ENCODE assay signal across 8 cellular contexts in the genomic region with DNA sequence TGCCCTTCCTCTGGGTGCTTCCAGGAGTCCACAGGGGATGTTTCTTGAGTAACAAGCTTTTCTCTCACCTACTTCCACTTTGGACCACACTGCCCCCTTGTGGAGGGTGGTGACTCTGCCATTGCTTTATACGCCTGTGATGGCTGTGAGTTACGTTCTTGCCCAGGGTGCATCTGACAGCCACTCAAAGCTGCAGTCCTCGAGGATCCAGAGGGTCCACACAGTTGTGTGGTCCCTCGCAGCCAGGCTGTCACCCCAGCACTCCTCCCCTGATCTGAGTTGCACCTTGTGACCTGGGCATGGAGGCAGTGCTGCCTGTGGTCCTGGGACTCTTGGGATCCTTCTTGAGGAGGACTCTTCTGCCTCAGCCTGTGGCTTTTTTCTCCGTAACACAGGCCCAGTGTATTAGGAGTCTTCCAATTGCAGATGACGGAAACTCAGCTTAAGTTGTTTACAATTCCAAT. TPM values are rescaled to one million over a fixed set of nuclear protein-coding genes. Genes with fewer than 3 reads are reported as not detected.
A peak's percentile ranks its signal among the peaks of the same experiment; 100 is the strongest.
DNase-seq lines count a peak whose midpoint lies in the region; ATAC-seq and TF ChIP-seq lines count a peak whose summit lies in the region.

No MANE protein-coding gene starts in this region.

- ATAC-seq in HCT116, result peak; percentile 83

- H3K27ac ChIP-seq in HCT116 (ENCODE audit: low read depth, low read length) (no peak overlapping the region), SK-N-MC (no peak overlapping the region), prostate gland (no peak overlapping the region), vagina (no peak overlapping the region)

- POLR2A ChIA-PET in HCT116 (lab: Charles Lee), result interaction anchor here (1.0 to 3.1 kb wide), 2 partner anchors 9 to 329 kb away, joined by 3 to 19 read pairs; partner anchors contain the start of gene CEP70

- DNase-seq in GM03348 (ENCODE audit: low spot score) (peak; percentile 84), HCT116 (ENCODE audit: low read depth, low spot score) (peak; percentile 82), MV-4-11 (lab: John Stamatoyannopoulos, UW) (peak; percentile 84), SK-N-MC (ENCODE audit: low read depth, low spot score) (peak; percentile 73), head of caudate nucleus (peak; percentile 28 to 92 (median 86)), prostate gland (ENCODE audit: low spot score) (peak; percentile 81), vagina (ENCODE audit: extremely low spot score in 2 of 2) (no peak)
- peak; percentile 84 for DNase-seq in activated naive CD4-positive, alpha-beta T cell treated with Interleukin-2 at 50 U/mL for 16 hours

- H3K9ac ChIP-seq in HCT116 (ENCODE audit: low read length) (no peak overlapping the region), SK-N-MC (ENCODE audit: insufficient read length) (no peak overlapping the region)

- BruUV-seq in HCT116 (replicated peaks; lab: Mats Ljungman, UMichigan), result no TSS peak

- peaks cover 16 to 20% of the 10 kb centered on the region in 2 experiments for H3K4me1 ChIP-seq in HCT116 (ENCODE audit: control insufficient read depth in 1 of 2, insufficient read depth in 2 of 2, low read length in 2 of 2)
- no peaks in the 10 kb centered on the region for H3K4me1 ChIP-seq in prostate gland (replicated peaks)
- no peaks in the 10 kb centered on the region for H3K4me1 ChIP-seq in vagina

- no peaks in the 10 kb centered on the region for H3K79me2 ChIP-seq in HCT116 (ENCODE audit: insufficient read depth, low read length)

- H3K9me3 ChIP-seq in HCT116 (ENCODE audit: control insufficient read depth in 1 of 2, insufficient read depth in 1 of 2, low read depth in 1 of 2, low read length in 2 of 2), result no peaks in the 10 kb centered on the region
- H3K9me3 ChIP-seq in SK-N-MC (ENCODE audit: low read depth, low read length), result no peaks in the 10 kb centered on the region
- no peaks in the 10 kb centered on the region for H3K9me3 ChIP-seq in prostate gland
- H3K9me3 ChIP-seq in vagina, result no peaks in the 10 kb centered on the region

- WGBS in prostate gland, result 23% methylated on average over 6 of the region's 6 CpGs

- H3K9me2 ChIP-seq in HCT116 (ENCODE audit: insufficient read depth), result no peaks in the 10 kb centered on the region

- H3K27me3 ChIP-seq in HCT116 (ENCODE audit: insufficient read depth, low read length), result no peaks in the 10 kb centered on the region
- H3K27me3 ChIP-seq in prostate gland (replicated peaks; ENCODE audit: insufficient read depth), result no peaks in the 10 kb centered on the region
- no peaks in the 10 kb centered on the region for H3K27me3 ChIP-seq in vagina

- H4K20me1 ChIP-seq in HCT116 (ENCODE audit: insufficient read depth), result no peaks in the 10 kb centered on the region

- TF ChIP-seq RAD21 in HCT116 (IDR thresholded peaks at IDR 0.05; ENCODE audit: low read depth), result no peak

- CTCF ChIA-PET in HCT116 (lab: Charles Lee), result interaction anchor here (0.6 to 4.6 kb wide), 42 partner anchors 8 to 749 kb away, joined by 3 to 82 read pairs (median 4); partner anchors contain the start of genes CEP70, COPB2 and DBR1

- RAD21 ChIA-PET in HCT116 (lab: Charles Lee; ENCODE audit: low non-redundant PET in 1 of 2, low total read pairs in 2 of 2, uncharacterized antibody in 2 of 2, unreplicated experiment in 2 of 2), result interaction anchor here (0.7 to 1.6 kb wide), 6 partner anchors 9 to 444 kb away, joined by 3 to 13 read pairs (median 5); partner anchors contain the start of gene CEP70 (in 1 of the 2)

- TF ChIP-seq CTCF in HCT116 (IDR thresholded peaks at IDR 0.05 in 2 of 3, conservative IDR thresholded peaks at IDR 0.05 in 1 of 3; ENCODE audit: borderline replicate concordance in 1 of 3, insufficient read depth in 1 of 3, low read depth in 2 of 3, low read length in 2 of 3), result peak in 2 of 3 experiments; percentile 93 to 94; a peak in 4 of 6 replicates
- peak; percentile 77 to 92 (median 88) for TF ChIP-seq CTCF in prostate gland (IDR thresholded peaks at IDR 0.05)
- TF ChIP-seq CTCF in vagina (IDR thresholded peaks at IDR 0.05), result peak; percentile 50 to 76 (median 65)

- H3K4me3 ChIP-seq in HCT116 (replicated peaks in 1 of 2; ENCODE audit: low read depth in 1 of 2, low read length in 2 of 2) (0 out of 4 replicates have a peak overlapping the region, but pooled peaks of 1 of the 2 experiments have one; percentile 25), SK-N-MC (no peak overlapping the region), prostate gland (no peak overlapping the region), vagina (no peak overlapping the region)

- H3K4me2 ChIP-seq in HCT116 (ENCODE audit: low read length), result peak overlapping the region; percentile 73

- peak overlapping the region; percentile 95 for H2AFZ ChIP-seq in HCT116 (ENCODE audit: low read depth, low read length, poor library complexity, severe bottlenecking)

- intact Hi-C loops in HCT116 (cut with micrococcal nuclease) (loop anchor here (1.0 to 5.0 kb wide), 5 partner anchors 225 to 591 kb away; partner anchors contain the start of gene CEP70), head of caudate nucleus (cut with DNase I) (no loop called here), prostate gland (cut with DNase I) (loop anchor here (10.0 kb wide), 1 partner anchor 509 kb away; no protein-coding TSS in a partner anchor), vagina (cut with DNase I) (no loop called here)

- no peak for TF ChIP-seq POLR2A in HCT116 (IDR thresholded peaks at IDR 0.05; ENCODE audit: borderline replicate concordance, extremely low read depth, insufficient read depth, insufficient read length)
- TF ChIP-seq POLR2A in prostate gland (IDR thresholded peaks at IDR 0.05), result no peak
- no peak for TF ChIP-seq POLR2A in vagina (IDR thresholded peaks at IDR 0.05)

- no peaks in the 10 kb centered on the region for H3K36me3 ChIP-seq in HCT116 (ENCODE audit: control insufficient read depth in 1 of 2, insufficient read depth in 2 of 2, low read length in 2 of 2)
- H3K36me3 ChIP-seq in SK-N-MC (ENCODE audit: insufficient read depth, low read length), result no peaks in the 10 kb centered on the region
- no peaks in the 10 kb centered on the region for H3K36me3 ChIP-seq in prostate gland
- H3K36me3 ChIP-seq in vagina, result no peaks in the 10 kb centered on the region

TF ChIP-seq in HCT116, 20 proteins besides CTCF, POLR2A, EP300 and RAD21:
- no peak for TF ChIP-seq EZH2 (IDR thresholded peaks at IDR 0.05)
- peak; percentile 57 for TF ChIP-seq YY1 (IDR thresholded peaks at IDR 0.05; ENCODE audit: extremely low read depth, insufficient replicate concordance, low read depth, low read length)

RNA-seq across cellular contexts. Expression of gene FOXL2, which starts 23.4 kb away (rescaled TPM):
- total RNA-seq in HCT116 (2021; ENCODE audit: unreplicated experiment), result not detected
- 0.07 TPM in 1 of 2 replicates, not detected in the other for polyA plus RNA-seq in HCT116 (2012)
- total RNA-seq in prostate gland, result under 1 TPM in 1 of 2 donors, not detected in 1; 0.68 TPM
- total RNA-seq in vagina, result 1.5 TPM

RNA-seq across cellular contexts. Expression of gene FOXL2NB, which starts 23.5 kb away (rescaled TPM):
- total RNA-seq in HCT116 (2021; ENCODE audit: unreplicated experiment) (0.93 TPM), prostate gland (under 1 TPM in 1 of 2 donors, not detected in 1; 0.28 TPM), vagina (1.5 TPM)
- 0.06 and 0.27 TPM in 2 replicates for polyA plus RNA-seq in HCT116 (2012)

Comparison
In these comparisons a context has a peak if more than half of its experiments do, and no peak if none do; other contexts are left out.
1. DNase-seq: peak in GM03348 (single experiment), HCT116 (single experiment), MV-4-11 (single experiment), SK-N-MC (single experiment), activated naive CD4-positive, alpha-beta T cell treated with Interleukin-2 at 50 U/mL for 16 hours (single experiment), head of caudate nucleus (42 of 42) and prostate gland (single experiment); none in vagina (0 of 2).
2. intact Hi-C loops: an anchor here in HCT116 (1.0 to 5.0 kb wide) and prostate gland (10.0 kb wide); none called in head of caudate nucleus and vagina.
3. Peak in every context shown above with its lines, with median percentiles within 50 percentile points of each other: CTCF ChIP-seq.